In the genomic region with DNA sequence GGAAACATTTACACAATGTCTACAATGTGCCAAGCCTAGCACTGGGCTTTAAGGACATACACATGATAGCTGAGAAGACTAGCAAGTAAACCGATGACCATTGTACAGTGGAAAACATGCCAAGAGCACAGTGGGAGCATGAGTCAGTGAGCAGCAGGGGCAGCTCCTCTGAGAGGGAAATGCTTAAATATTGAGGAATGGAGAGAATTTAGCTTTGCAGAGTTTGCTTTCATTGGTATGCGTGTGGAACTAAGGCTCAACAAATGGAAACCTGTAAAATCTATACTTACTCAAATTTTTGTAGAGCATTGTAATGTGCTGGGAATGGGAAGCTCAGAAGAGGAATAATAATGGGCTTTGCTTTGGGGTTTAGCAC, we compare ENCODE assay signal across 16 cellular contexts.
DNase-seq lines count a peak whose midpoint lies in the region; ATAC-seq, FAIRE-seq and TF ChIP-seq lines count a peak whose summit lies in the region.
"Had no signal": no experiment of that assay in that cellular context is flagged by ENCODE, and none has a peak within 500 bp of the region (broad histone marks: within the 10 kb centered on the region; RNA-seq: fewer than 3 reads in every experiment).

No MANE protein-coding gene starts in this region.

- POLR2A ChIA-PET in activated CD8-positive, alpha-beta T cell treated with anti-CD3 and anti-CD28 coated beads for 36 hours (lab: Charles Lee): no interaction called here

- no peak overlapping the region for H3K27ac ChIP-seq in small intestine (ENCODE audit: low read depth in 1 of 2, low read length in 1 of 2)
- H3K27ac ChIP-seq: hepatocyte had no signal

- whole genome bisulfite sequencing in small intestine, 3 donors: 75 to 83% (median 78%) methylated on average over 2 of the region's 2 CpGs

- H3K4me2 ChIP-seq in skeletal muscle satellite cell (ENCODE audit: low read length): peak overlapping the region; percentile 29
- H3K4me2 ChIP-seq: hepatocyte had no signal

- TF ChIP-seq CTCF in D721Med (IDR thresholded peaks at IDR 0.05; ENCODE audit: insufficient read depth, missing control alignments): no peak
- no peak for TF ChIP-seq CTCF in activated CD8-positive, alpha-beta T cell treated with anti-CD3 and anti-CD28 coated beads for 36 hours (IDR thresholded peaks at IDR 0.05)

- intact Hi-C loops in activated CD8-positive, alpha-beta T cell treated with anti-CD3 and anti-CD28 coated beads for 36 hours (cut with micrococcal nuclease): no loop called here

- no peak for FAIRE-seq in D721Med (lab: Jason Lieb, UNC)
- FAIRE-seq in small intestine (lab: Jason Lieb, UNC): no peak
- FAIRE-seq: TTC549 had no signal

- no peak overlapping the region for H3K9ac ChIP-seq in skeletal muscle satellite cell (ENCODE audit: low read depth, low read length)

- CTCF ChIA-PET in activated CD8-positive, alpha-beta T cell treated with anti-CD3 and anti-CD28 coated beads for 36 hours (lab: Charles Lee): no interaction called here

- DNase-seq in ELR (ENCODE audit: low read depth) (peak; percentile 71), T1000 (lab: John Stamatoyannopoulos, UW) (peak; percentile 16), fibroblast of peridontal ligament (ENCODE audit: extremely low read depth) (peak; percentile 96), D721Med (ENCODE audit: insufficient read length, low spot score) (no peak), small intestine (no peak)
- no peak for DNase-seq in activated CD8-positive, alpha-beta T cell treated with anti-CD3 and anti-CD28 coated beads for 36 hours
- DNase-seq: activated effector memory CD4-positive, alpha-beta T cell treated with Interleukin-2 at 50 U/mL for 16 hours; naive thymus-derived CD4-positive, alpha-beta T cell; NCI-H1930; SHP77 treated with DMSO at 0.1 percent for 48 hours; stimulated activated naive CD4-positive, alpha-beta T cell had no signal

- H3K4me3 Mint-ChIP-seq in activated CD8-positive, alpha-beta T cell treated with anti-CD3 and anti-CD28 coated beads for 36 hours: no peak overlapping the region
- H3K4me3 Mint-ChIP-seq: naive thymus-derived CD4-positive, alpha-beta T cell had no signal

- H3K27me3 ChIP-seq in skeletal muscle satellite cell (ENCODE audit: control insufficient read depth, insufficient read depth, low read length) (no peaks in the 10 kb centered on the region), small intestine (ENCODE audit: control insufficient read depth in 2 of 2, insufficient read depth in 2 of 2, low read length in 2 of 2) (peaks cover 0 to 2% of the 10 kb centered on the region in 2 donors)

- peaks cover 8% of the 10 kb centered on the region for H3K27me3 Mint-ChIP-seq in activated CD8-positive, alpha-beta T cell treated with anti-CD3 and anti-CD28 coated beads for 36 hours

- no peak for ATAC-seq in GM21526 (IDR thresholded peaks at IDR 0.05; ENCODE audit: low FRiP score, unreplicated experiment)
- no peak for ATAC-seq in activated CD8-positive, alpha-beta T cell treated with anti-CD3 and anti-CD28 coated beads for 36 hours
- ATAC-seq: HCT116; naive thymus-derived CD4-positive, alpha-beta T cell had no signal

- H3K9me3 ChIP-seq in skeletal muscle satellite cell (replicated peaks; ENCODE audit: low read length): no peaks in the 10 kb centered on the region
- no peaks in the 10 kb centered on the region for H3K9me3 ChIP-seq in small intestine (ENCODE audit: control insufficient read depth, low read depth)

- H3K4me1 ChIP-seq in skeletal muscle satellite cell (ENCODE audit: control insufficient read depth, insufficient read depth, low read length) (peaks cover 23% of the 10 kb centered on the region), small intestine (ENCODE audit: control insufficient read depth in 2 of 2, insufficient read depth in 1 of 2, low read depth in 1 of 2, low read length in 1 of 2) (no peaks in the 10 kb centered on the region)

- no peak overlapping the region for H3K4me3 ChIP-seq in skeletal muscle satellite cell (ENCODE audit: low read length)
- H3K4me3 ChIP-seq in small intestine (ENCODE audit: low read depth in 1 of 2, low read length in 2 of 2): no peak overlapping the region
- H3K4me3 ChIP-seq: hepatocyte had no signal

- H3K36me3 ChIP-seq in skeletal muscle satellite cell (ENCODE audit: insufficient read depth, low read length) (no peaks in the 10 kb centered on the region), small intestine (ENCODE audit: control insufficient read depth in 2 of 2, insufficient read depth in 2 of 2, low read length in 2 of 2) (no peaks in the 10 kb centered on the region)

- no peaks in the 10 kb centered on the region for H3K9me3 Mint-ChIP-seq in activated CD8-positive, alpha-beta T cell treated with anti-CD3 and anti-CD28 coated beads for 36 hours

- H3K27ac Mint-ChIP-seq in activated CD8-positive, alpha-beta T cell treated with anti-CD3 and anti-CD28 coated beads for 36 hours: no peak overlapping the region
- H3K27ac Mint-ChIP-seq: naive thymus-derived CD4-positive, alpha-beta T cell had no signal

- H3K4me1 Mint-ChIP-seq in activated CD8-positive, alpha-beta T cell treated with anti-CD3 and anti-CD28 coated beads for 36 hours (ENCODE audit: low read depth): no peaks in the 10 kb centered on the region
- H3K4me1 Mint-ChIP-seq: naive thymus-derived CD4-positive, alpha-beta T cell had no signal

- no peaks in the 10 kb centered on the region for H3K36me3 Mint-ChIP-seq in activated CD8-positive, alpha-beta T cell treated with anti-CD3 and anti-CD28 coated beads for 36 hours (ENCODE audit: low read depth)
- H3K36me3 Mint-ChIP-seq: naive thymus-derived CD4-positive, alpha-beta T cell had no signal

Comparison
In these comparisons a context has a peak if more than half of its experiments do, and no peak if none do; other contexts are left out.
1. DNase-seq: peak in ELR (single experiment), T1000 (single experiment) and fibroblast of peridontal ligament (single experiment); none in D721Med (single experiment), small intestine (single experiment) and activated CD8-positive, alpha-beta T cell treated with anti-CD3 and anti-CD28 coated beads for 36 hours (single experiment).